In the genomic region with DNA sequence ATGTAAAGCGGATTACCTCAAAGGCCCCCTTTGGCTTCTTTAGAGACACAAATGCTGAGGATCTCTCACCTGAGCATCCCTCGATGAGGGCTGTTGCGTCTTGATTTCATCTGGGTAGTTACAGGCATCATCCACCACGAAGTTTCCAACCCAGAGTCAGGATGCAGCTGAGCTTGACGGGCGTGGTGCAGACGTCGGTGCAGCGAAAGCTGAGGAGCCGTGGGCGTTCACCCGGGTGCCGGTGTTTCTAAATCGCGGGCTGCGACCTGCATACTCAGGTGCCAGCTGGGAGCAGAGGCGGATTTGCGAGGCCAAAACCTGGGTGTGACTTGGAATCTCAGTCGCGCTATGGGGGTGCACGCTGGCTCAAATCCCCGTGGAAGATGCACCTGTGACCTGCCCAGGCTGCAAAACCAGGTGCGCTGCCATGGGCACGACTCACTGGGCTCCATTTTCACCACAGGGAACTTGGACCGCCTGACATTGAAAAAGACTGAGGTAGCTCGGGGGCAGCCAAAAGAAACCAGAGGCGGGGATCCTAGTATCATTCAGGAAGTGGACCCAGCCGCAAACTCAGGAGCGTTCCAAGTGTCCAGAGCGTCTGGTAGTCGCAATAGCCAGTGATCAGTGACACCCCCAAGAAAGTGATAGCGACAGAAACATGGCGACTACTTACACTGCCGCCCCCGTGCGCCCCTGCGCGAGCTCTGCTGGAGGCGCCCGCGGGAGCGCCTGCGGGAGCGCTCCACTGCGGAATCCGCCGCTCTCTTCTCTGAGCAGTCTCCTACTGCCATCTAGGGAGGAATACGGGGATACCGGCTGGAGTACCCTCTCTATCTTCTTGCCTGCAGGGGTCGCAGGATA, we compare ENCODE assay signal across 8 cellular contexts. TPM values are rescaled to one million over a fixed set of nuclear protein-coding genes. Genes with fewer than 3 reads are reported as not detected.
DNase-seq lines count a peak whose midpoint lies in the region; ATAC-seq and TF ChIP-seq lines count a peak whose summit lies in the region.

No MANE protein-coding gene starts in this region.

- H3K27me3 Mint-ChIP-seq in activated naive CD4-positive, alpha-beta T cell treated with anti-CD3 and anti-CD28 coated beads for 36 hours (ENCODE audit: low read depth): peaks cover 68% of the 10 kb centered on the region
- H3K27me3 Mint-ChIP-seq in CD8-positive, alpha-beta memory T cell: peaks cover 59 to 93% of the 10 kb centered on the region in 2 donors

- no peaks in the 10 kb centered on the region for H3K36me3 ChIP-seq in CD8-positive, alpha-beta memory T cell (ENCODE audit: insufficient read depth, low read length)

- POLR2A ChIA-PET in CD8-positive, alpha-beta memory T cell (lab: Charles Lee): no interaction called here

- H3K27me3 ChIP-seq in CD8-positive, alpha-beta memory T cell (ENCODE audit: insufficient read depth, low read length, poor library complexity, severe bottlenecking): peaks cover 36% of the 10 kb centered on the region

- H3K4me3 Mint-ChIP-seq in activated naive CD4-positive, alpha-beta T cell treated with anti-CD3 and anti-CD28 coated beads for 36 hours: peak overlapping the region; percentile 14
- H3K4me3 Mint-ChIP-seq in CD8-positive, alpha-beta memory T cell: peak overlapping the region in 1 of 7 donors; percentile 65

- no peak overlapping the region for H3K27ac Mint-ChIP-seq in activated naive CD4-positive, alpha-beta T cell treated with anti-CD3 and anti-CD28 coated beads for 36 hours
- H3K27ac Mint-ChIP-seq in CD8-positive, alpha-beta memory T cell: peak overlapping the region in 1 of 8 donors; percentile 39

- H3K4me1 Mint-ChIP-seq in activated naive CD4-positive, alpha-beta T cell treated with anti-CD3 and anti-CD28 coated beads for 36 hours (ENCODE audit: low read depth): peaks cover 11% of the 10 kb centered on the region
- H3K4me1 Mint-ChIP-seq in CD8-positive, alpha-beta memory T cell: peaks cover 3 to 11% (median 8%) of the 10 kb centered on the region in 3 donors

- no peak overlapping the region for H3K27ac ChIP-seq in CD8-positive, alpha-beta memory T cell (ENCODE audit: low read depth, low read length)

- DNase-seq in COLO829 (ENCODE audit: low spot score): peak; percentile 87
- DNase-seq in HT1080 (ENCODE audit: low read depth): peak; percentile 78
- peak; percentile 97 for DNase-seq in NCI-H748 (lab: John Stamatoyannopoulos, UW; ENCODE audit: unreplicated experiment)
- DNase-seq in activated naive CD4-positive, alpha-beta T cell treated with anti-CD3 and anti-CD28 coated beads for 36 hours: peak; percentile 68
- peak; percentile 89 for DNase-seq in globus pallidus (ENCODE audit: low spot score)
- no peak for DNase-seq in omental fat pad (ENCODE audit: low spot score)
- no peak for DNase-seq in CD8-positive, alpha-beta memory T cell

- ATAC-seq in omental fat pad (ENCODE audit: low FRiP score) (peak; percentile 73), GM19395 (IDR thresholded peaks at IDR 0.05; ENCODE audit: unreplicated experiment) (no peak)

- TF ChIP-seq CTCF in omental fat pad (IDR thresholded peaks at IDR 0.05): peak in 1 of 3 donors; percentile 8

- no peaks in the 10 kb centered on the region for H3K4me1 ChIP-seq in CD8-positive, alpha-beta memory T cell (ENCODE audit: insufficient read depth, low read length)

- no peaks in the 10 kb centered on the region for H3K9me3 ChIP-seq in CD8-positive, alpha-beta memory T cell (ENCODE audit: low read length)

- intact Hi-C loops in activated naive CD4-positive, alpha-beta T cell treated with anti-CD3 and anti-CD28 coated beads for 36 hours (cut with micrococcal nuclease): loop anchor here (1.0 kb wide), 1 partner anchor 48 kb away; no protein-coding TSS in a partner anchor

- CTCF ChIA-PET in activated naive CD4-positive, alpha-beta T cell treated with anti-CD3 and anti-CD28 coated beads for 36 hours (lab: Charles Lee): interaction anchor here (0.6 to 3.5 kb wide), 9 partner anchors 11 to 333 kb away, joined by 3 to 38 read pairs (median 12); no protein-coding TSS in a partner anchor
- CTCF ChIA-PET in CD8-positive, alpha-beta memory T cell (lab: Charles Lee): no interaction called here

- H3K9me3 Mint-ChIP-seq in activated naive CD4-positive, alpha-beta T cell treated with anti-CD3 and anti-CD28 coated beads for 36 hours: peaks cover 2% of the 10 kb centered on the region
- H3K9me3 Mint-ChIP-seq in CD8-positive, alpha-beta memory T cell: peaks cover 0 to 9% (median 2%) of the 10 kb centered on the region in 5 donors

- no peak overlapping the region for H3K4me3 ChIP-seq in CD8-positive, alpha-beta memory T cell (ENCODE audit: low read length)

- H3K36me3 Mint-ChIP-seq in activated naive CD4-positive, alpha-beta T cell treated with anti-CD3 and anti-CD28 coated beads for 36 hours (ENCODE audit: low read depth): no peaks in the 10 kb centered on the region
- no peaks in the 10 kb centered on the region for H3K36me3 Mint-ChIP-seq in CD8-positive, alpha-beta memory T cell

RNA-seq across cellular contexts. Expression of gene IGFL4, which starts 36.4 kb away (rescaled TPM):
- total RNA-seq in HT1080 (2014; rRNA removed; shearing (Covaris generic)): not detected in 2 replicates
- not detected in 2 replicates for polyA plus RNA-seq in HT1080 (2015; cell fraction: cytosol; rRNA removed)
- polyA plus RNA-seq in HT1080 (2015; cell fraction: nucleus; rRNA removed): not detected in 2 replicates
- total RNA-seq in activated naive CD4-positive, alpha-beta T cell treated with anti-CD3 and anti-CD28 coated beads for 36 hours: not detected
- not detected for total RNA-seq in omental fat pad
- total RNA-seq in CD8-positive, alpha-beta memory T cell: not detected
- polyA plus RNA-seq in CD8-positive, alpha-beta memory T cell: not detected

RNA-seq across cellular contexts. Expression of gene IGFL3, which starts 47.3 kb away (rescaled TPM):
- total RNA-seq in HT1080 (2014; rRNA removed; shearing (Covaris generic)): 1.7 and 1.9 TPM in 2 replicates
- not detected in 2 replicates for polyA plus RNA-seq in HT1080 (2015; cell fraction: cytosol; rRNA removed)
- 0.26 TPM in 1 of 2 replicates, not detected in the other for polyA plus RNA-seq in HT1080 (2015; cell fraction: nucleus; rRNA removed)
- not detected for total RNA-seq in activated naive CD4-positive, alpha-beta T cell treated with anti-CD3 and anti-CD28 coated beads for 36 hours
- not detected for total RNA-seq in omental fat pad
- total RNA-seq in CD8-positive, alpha-beta memory T cell: not detected
- not detected for polyA plus RNA-seq in CD8-positive, alpha-beta memory T cell

RNA-seq across cellular contexts. Expression of gene PGLYRP1, which starts 54.3 kb away (rescaled TPM):
- not detected in 2 replicates for total RNA-seq in HT1080 (2014; rRNA removed; shearing (Covaris generic))
- polyA plus RNA-seq in HT1080 (2015; cell fraction: cytosol; rRNA removed): not detected in 2 replicates
- not detected in 2 replicates for polyA plus RNA-seq in HT1080 (2015; cell fraction: nucleus; rRNA removed)
- not detected for total RNA-seq in activated naive CD4-positive, alpha-beta T cell treated with anti-CD3 and anti-CD28 coated beads for 36 hours
- not detected for total RNA-seq in omental fat pad
- total RNA-seq in CD8-positive, alpha-beta memory T cell: not detected
- polyA plus RNA-seq in CD8-positive, alpha-beta memory T cell: not detected

Comparison
In these comparisons a context has a peak if more than half of its experiments do, and no peak if none do; other contexts are left out.
1. DNase-seq: peak in COLO829 (single experiment), HT1080 (single experiment), NCI-H748 (single experiment), activated naive CD4-positive, alpha-beta T cell treated with anti-CD3 and anti-CD28 coated beads for 36 hours (single experiment) and globus pallidus (single experiment); none in omental fat pad (single experiment) and CD8-positive, alpha-beta memory T cell (0 of 5).